19 cellular contexts compared by ENCODE assay signal in the genomic region with DNA sequence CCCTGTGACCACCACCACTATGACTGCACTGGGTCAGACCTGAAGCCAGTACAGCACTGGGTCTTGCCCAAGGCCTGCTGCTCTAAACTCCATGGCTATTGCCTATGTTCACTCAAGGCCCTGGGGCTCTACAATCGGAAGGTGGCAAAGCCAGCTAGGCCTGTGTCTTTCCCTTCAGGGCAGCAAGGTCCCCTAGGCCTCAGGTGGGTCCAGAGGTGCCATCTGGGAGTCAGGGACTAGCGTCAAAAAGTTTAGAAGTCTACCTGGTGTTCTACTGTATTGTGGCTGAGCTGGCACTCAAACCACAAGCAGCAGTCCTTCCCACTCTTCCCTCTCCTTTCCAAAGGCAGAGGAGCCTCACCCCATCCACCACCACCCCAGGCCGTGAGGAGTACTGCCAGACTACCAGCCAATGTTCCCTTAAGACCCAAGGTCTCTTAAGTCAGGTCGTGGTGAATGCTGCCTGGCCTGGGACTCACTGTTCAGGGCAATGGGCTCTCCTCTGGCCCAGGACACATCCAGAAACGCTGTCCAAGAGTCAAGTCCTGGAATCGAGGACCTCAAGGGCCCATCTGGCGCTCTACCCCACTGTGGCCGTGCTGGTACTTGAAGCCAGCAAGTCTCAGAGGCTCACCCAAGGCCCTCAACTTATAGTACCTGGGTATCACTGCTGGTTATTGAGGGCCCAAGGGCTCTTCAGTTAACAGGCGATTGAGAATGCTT.
"Had no signal": no experiment of that assay in that cellular context is flagged by ENCODE, and none has a peak within 500 bp of the region (broad histone marks: within the 10 kb centered on the region; RNA-seq: fewer than 3 reads in every experiment).

No MANE protein-coding gene starts in this region.

- H3K4me3 Mint-ChIP-seq: activated CD4-positive, alpha-beta memory T cell treated with anti-CD3 and anti-CD28 coated beads for 36 hours; activated CD4-positive, alpha-beta T cell treated with anti-CD3 and anti-CD28 coated beads for 36 hours; activated naive CD4-positive, alpha-beta T cell treated with anti-CD3 and anti-CD28 coated beads, Interleukin-2, amount 10 ng/mL, durations not matched to agents 7 days and 5 days; activated T-helper 1 cell treated with anti-CD3 and anti-CD28 coated beads, Interleukin-12 subunit alpha, Interleukin-12 subunit beta, Interleukin-2, Interleukin-4 antibody, amounts not matched to agents 30 ng/mL and 10 ng/mL and 1 ng/mL, durations not matched to agents 14 hours and 24 hours and 36 hours; nephron progenitor cell; T-helper 17 cell had no signal

- H3K9me3 ChIP-seq: pancreas had no signal

- H3K27me3 ChIP-seq: pancreas had no signal

- H3K27ac Mint-ChIP-seq: activated CD4-positive, alpha-beta memory T cell treated with anti-CD3 and anti-CD28 coated beads for 36 hours; activated CD4-positive, alpha-beta T cell treated with anti-CD3 and anti-CD28 coated beads for 36 hours; activated naive CD4-positive, alpha-beta T cell treated with anti-CD3 and anti-CD28 coated beads, Interleukin-2, amount 10 ng/mL, durations not matched to agents 7 days and 5 days; activated T-helper 1 cell treated with anti-CD3 and anti-CD28 coated beads, Interleukin-12 subunit alpha, Interleukin-12 subunit beta, Interleukin-2, Interleukin-4 antibody, amounts not matched to agents 30 ng/mL and 10 ng/mL and 1 ng/mL, durations not matched to agents 14 hours and 24 hours and 36 hours; nephron progenitor cell; T-helper 17 cell had no signal

- FAIRE-seq: colon, pancreas had no signal

- H3K4me1 Mint-ChIP-seq: activated CD4-positive, alpha-beta T cell treated with anti-CD3 and anti-CD28 coated beads for 36 hours; T-helper 17 cell had no signal

- H3K4me1 ChIP-seq: pancreas had no signal

- DNase-seq: activated CD4-positive, alpha-beta memory T cell treated with anti-CD3 and anti-CD28 coated beads for 36 hours; activated CD4-positive, alpha-beta T cell treated with anti-CD3 and anti-CD28 coated beads for 36 hours; activated naive CD4-positive, alpha-beta T cell treated with anti-CD3 and anti-CD28 coated beads, Interleukin-2, amount 10 ng/mL, durations not matched to agents 7 days and 5 days; caudate nucleus; foreskin fibroblast; hippocampal formation; kidney glomerular epithelial cell; nephron progenitor cell; SIG-M5; stimulated activated CD4-positive, alpha-beta T cell treated with anti-CD3 and anti-CD28 coated beads, Interleukin-15, amount 100 ng/mL, for 24 hours; stimulated activated CD4-positive, alpha-beta T cell treated with anti-CD3 and anti-CD28 coated beads, Interleukin-4, amount 100 ng/mL, for 1 hour; stimulated activated naive CD4-positive, alpha-beta T cell; substantia nigra; T-helper 17 cell; trophoblast cell had no signal

- H3K9me3 Mint-ChIP-seq: activated CD4-positive, alpha-beta memory T cell treated with anti-CD3 and anti-CD28 coated beads for 36 hours; activated naive CD4-positive, alpha-beta T cell treated with anti-CD3 and anti-CD28 coated beads, Interleukin-2, amount 10 ng/mL, durations not matched to agents 7 days and 5 days; activated T-helper 1 cell treated with anti-CD3 and anti-CD28 coated beads, Interleukin-12 subunit alpha, Interleukin-12 subunit beta, Interleukin-2, Interleukin-4 antibody, amounts not matched to agents 30 ng/mL and 10 ng/mL and 1 ng/mL, durations not matched to agents 14 hours and 24 hours and 36 hours had no signal

- H3K27ac ChIP-seq: pancreas, skin epidermis had no signal

- H3K4me3 ChIP-seq: pancreas, skin epidermis had no signal

- ATAC-seq: activated CD4-positive, alpha-beta T cell treated with anti-CD3 and anti-CD28 coated beads for 36 hours; pancreas; T-helper 17 cell had no signal

- H3K36me3 ChIP-seq: pancreas had no signal

- H3K36me3 Mint-ChIP-seq: activated CD4-positive, alpha-beta memory T cell treated with anti-CD3 and anti-CD28 coated beads for 36 hours; activated naive CD4-positive, alpha-beta T cell treated with anti-CD3 and anti-CD28 coated beads, Interleukin-2, amount 10 ng/mL, durations not matched to agents 7 days and 5 days had no signal
